Comparison of ENCODE assay signal across 8 cellular contexts in genomic region chr1:166838766-166839599, GRCh38. TPM values are rescaled to one million over a fixed set of nuclear protein-coding genes. Genes with fewer than 3 reads are reported as not detected.
A peak's percentile ranks its signal among the peaks of the same experiment; 100 is the strongest.
DNase-seq lines count a peak whose midpoint lies in the region; ATAC-seq and TF ChIP-seq lines count a peak whose summit lies in the region.

A gene with protein sequence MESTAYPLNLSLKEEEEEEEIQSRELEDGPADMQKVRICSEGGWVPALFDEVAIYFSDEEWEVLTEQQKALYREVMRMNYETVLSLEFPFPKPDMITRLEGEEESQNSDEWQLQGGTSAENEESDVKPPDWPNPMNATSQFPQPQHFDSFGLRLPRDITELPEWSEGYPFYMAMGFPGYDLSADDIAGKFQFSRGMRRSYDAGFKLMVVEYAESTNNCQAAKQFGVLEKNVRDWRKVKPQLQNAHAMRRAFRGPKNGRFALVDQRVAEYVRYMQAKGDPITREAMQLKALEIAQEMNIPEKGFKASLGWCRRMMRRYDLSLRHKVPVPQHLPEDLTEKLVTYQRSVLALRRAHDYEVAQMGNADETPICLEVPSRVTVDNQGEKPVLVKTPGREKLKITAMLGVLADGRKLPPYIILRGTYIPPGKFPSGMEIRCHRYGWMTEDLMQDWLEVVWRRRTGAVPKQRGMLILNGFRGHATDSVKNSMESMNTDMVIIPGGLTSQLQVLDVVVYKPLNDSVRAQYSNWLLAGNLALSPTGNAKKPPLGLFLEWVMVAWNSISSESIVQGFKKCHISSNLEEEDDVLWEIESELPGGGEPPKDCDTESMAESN (plus strand): TSS chr1:166839475. CDS start chr1:166840957, 1,482 bp downstream.

- ATAC-seq in HG03175 (IDR thresholded peaks at IDR 0.05; ENCODE audit: unreplicated experiment) = peak; percentile 93

- peak within 1 kb of the TSS; percentile 64 to 91 (median 72) for H3K4me3 ChIP-seq in spleen

- DNase-seq in AG08396 (ENCODE audit: low spot score) = peak; percentile 95
- DNase-seq in NCI-H2227 treated with DMSO at 0.1 percent for 48 hours (lab: John Stamatoyannopoulos, UW) = peak; percentile 93
- peak; percentile 55 to 69 (median 58) for DNase-seq in activated CD4-positive, CD25-positive, alpha-beta regulatory T cell (lab: John Stamatoyannopoulos, UW)
- DNase-seq in caudate nucleus (lab: John Stamatoyannopoulos, UW) = peak in 60 of 61 donors; percentile 53 to 95 (median 88)
- peak; percentile 91 for DNase-seq in inferior parietal cortex (ENCODE audit: extremely low spot score)
- peak; percentile 97 for DNase-seq in spleen

- peak; percentile 91 for TF ChIP-seq POLR2A in GM18951 (IDR thresholded peaks at IDR 0.05; ENCODE audit: extremely low read depth, insufficient read depth, insufficient read length)
- TF ChIP-seq POLR2A in spleen (IDR thresholded peaks at IDR 0.05) = no peak

- H3K9me3 ChIP-seq in spleen = no peaks in the 10 kb centered on the region

- intact Hi-C loops in spleen (cut with DNase I; ENCODE audit: low total_unique reads) = no loop called here

- in situ Hi-C loops in GM18951 (cut with MboI; ENCODE audit: low sequenced_read_pairs, unreplicated experiment) = no loop called here

- 0 to 1% (median 1%) methylated on average over 49 to 63 of the region's 63 CpGs for WGBS in spleen, 5 donors

- H3K36me3 ChIP-seq in spleen = peaks cover 0 to 32% (median 27%) of the 10 kb centered on the region in 6 donors

- H3K27me3 ChIP-seq in spleen (replicated peaks in 1 of 7) = no peaks in the 10 kb centered on the region

- TF ChIP-seq CTCF in spleen (IDR thresholded peaks at IDR 0.05 in 8 of 11, conservative IDR thresholded peaks at IDR 0.05 in 3 of 11) = peak in 1 of 11 experiments; percentile 31

- peaks cover 16 to 55% (median 49%) of the 10 kb centered on the region in 6 donors for H3K4me1 ChIP-seq in spleen

- H3K27ac ChIP-seq in caudate nucleus (ENCODE audit: low read depth, low read length) (peak within 1 kb of the TSS; percentile 96), spleen (peak within 1 kb of the TSS; percentile 84 to 93 (median 89))

RNA-seq across cellular contexts. Expression of the gene that starts here (rescaled TPM):
- total RNA-seq in spleen = 10 to 100 TPM; 33.3 to 42.6 (median 36.1) TPM
- 10 to 100 TPM in 1 of 3 donors, 1 to 10 TPM in 2; 7.3 to 12.5 (median 8.3) TPM for polyA plus RNA-seq in spleen

Comparison
In these comparisons a context has a peak if more than half of its experiments do, and no peak if none do; other contexts are left out.
1. Peak in every context shown above with its lines: DNase-seq, ATAC-seq, H3K4me3 ChIP-seq and H3K27ac ChIP-seq.